8 cellular contexts compared by ENCODE assay signal in genomic region chr3:143002083-143002712, GRCh38. TPM values are rescaled to one million over a fixed set of nuclear protein-coding genes. Genes with fewer than 3 reads are reported as not detected.
DNase-seq lines count a peak whose midpoint lies in the region; ATAC-seq and TF ChIP-seq lines count a peak whose summit lies in the region.

No MANE protein-coding gene starts in this region.

- CTCF ChIA-PET in naive thymus-derived CD4-positive, alpha-beta T cell (lab: Charles Lee), result interaction anchor here (0.7 to 1.1 kb wide), 3 partner anchors 272 to 963 kb away, joined by 3 to 4 read pairs (median 3); no protein-coding TSS in a partner anchor

- H3K27me3 ChIP-seq in effector memory CD4-positive, alpha-beta T cell (replicated peaks; ENCODE audit: control insufficient read depth, insufficient read depth, low read length, poor library complexity, severe bottlenecking), result no peaks in the 10 kb centered on the region
- H3K27me3 ChIP-seq in naive thymus-derived CD4-positive, alpha-beta T cell (ENCODE audit: control insufficient read depth in 2 of 2, insufficient read depth in 2 of 2, low read length in 2 of 2), result no peaks in the 10 kb centered on the region

- POLR2A ChIA-PET in naive thymus-derived CD4-positive, alpha-beta T cell (lab: Charles Lee), result interaction anchor here (0.7 to 2.8 kb wide), 13 partner anchors 8 to 974 kb away, joined by 3 to 36 read pairs (median 6); partner anchors contain the start of genes ATR, CHST2, DIPK2A and PLS1

- ATAC-seq in GM19467 (IDR thresholded peaks at IDR 0.05; ENCODE audit: unreplicated experiment) (peak; percentile 31), HG03521 (IDR thresholded peaks at IDR 0.05; ENCODE audit: unreplicated experiment) (peak; percentile 22), SK-N-SH treated with all-trans-retinoic acid at 6 μM for 48 hours (peak; percentile 29)
- ATAC-seq in naive thymus-derived CD4-positive, alpha-beta T cell, result no peak

- H3K36me3 Mint-ChIP-seq in naive thymus-derived CD4-positive, alpha-beta T cell, result peaks cover 0 to 10% (median 0%) of the 10 kb centered on the region in 5 donors

- peak overlapping the region; percentile 90 for H3K4me3 ChIP-seq in effector memory CD4-positive, alpha-beta T cell (ENCODE audit: insufficient read depth, low read depth, low read length, poor library complexity, severe bottlenecking)
- H3K4me3 ChIP-seq in naive thymus-derived CD4-positive, alpha-beta T cell (ENCODE audit: low read length), result peak overlapping the region; percentile 96

- peaks cover 37 to 69% (median 59%) of the 10 kb centered on the region in 7 donors for H3K4me1 Mint-ChIP-seq in naive thymus-derived CD4-positive, alpha-beta T cell

- H3K27ac ChIP-seq in effector memory CD4-positive, alpha-beta T cell (ENCODE audit: insufficient read depth, low read length, poor library complexity, severe bottlenecking), result peak overlapping the region; percentile 93
- H3K27ac ChIP-seq in naive thymus-derived CD4-positive, alpha-beta T cell (ENCODE audit: low read depth, low read length), result peak overlapping the region; percentile 95

- DNase-seq in EH (ENCODE audit: low read depth), result peak; percentile 20
- DNase-seq in effector memory CD4-positive, alpha-beta T cell, result no peak
- DNase-seq in naive thymus-derived CD4-positive, alpha-beta T cell, result peak in 4 of 9 donors; percentile 7 to 19 (median 8)
- no peak for DNase-seq in NCI-H524 treated with DMSO at 0.1 percent for 48 hours (lab: John Stamatoyannopoulos, UW)
- no peak for DNase-seq in activated gamma-delta T cell (lab: John Stamatoyannopoulos, UW)

- H3K36me3 ChIP-seq in effector memory CD4-positive, alpha-beta T cell (ENCODE audit: control insufficient read depth, insufficient read depth, low read length), result no peaks in the 10 kb centered on the region
- peaks cover 0 to 6% (median 0%) of the 10 kb centered on the region in 3 experiments for H3K36me3 ChIP-seq in naive thymus-derived CD4-positive, alpha-beta T cell (ENCODE audit: control insufficient read depth in 2 of 3, insufficient read depth in 3 of 3, low read length in 3 of 3)

- H3K4me3 Mint-ChIP-seq in naive thymus-derived CD4-positive, alpha-beta T cell, result peak overlapping the region; percentile 91 to 100 (median 98)

- intact Hi-C loops in naive thymus-derived CD4-positive, alpha-beta T cell (cut with micrococcal nuclease), result loop anchor here (1.0 to 5.0 kb wide), 6 partner anchors 9 to 1125 kb away; partner anchors contain the start of genes ATP1B3 (in 1 of the 2) and TFDP2 (in 1 of the 2)

- H3K27ac Mint-ChIP-seq in naive thymus-derived CD4-positive, alpha-beta T cell, result peak overlapping the region; percentile 96 to 100 (median 99)

- peaks cover 8% of the 10 kb centered on the region for H3K4me1 ChIP-seq in effector memory CD4-positive, alpha-beta T cell (ENCODE audit: control insufficient read depth, insufficient read depth, low read length, poor library complexity, severe bottlenecking)
- H3K4me1 ChIP-seq in naive thymus-derived CD4-positive, alpha-beta T cell (ENCODE audit: control insufficient read depth in 2 of 2, insufficient read depth in 2 of 2, low read length in 2 of 2), result peaks cover 13 to 20% of the 10 kb centered on the region in 2 donors

- no peaks in the 10 kb centered on the region for H3K9me3 ChIP-seq in effector memory CD4-positive, alpha-beta T cell (ENCODE audit: control insufficient read depth, low read length)
- no peaks in the 10 kb centered on the region for H3K9me3 ChIP-seq in naive thymus-derived CD4-positive, alpha-beta T cell (ENCODE audit: control insufficient read depth in 2 of 3, low read length in 3 of 3)

- H3K27me3 Mint-ChIP-seq in naive thymus-derived CD4-positive, alpha-beta T cell, result peaks cover 0 to 5% (median 0%) of the 10 kb centered on the region in 5 donors

- H3K9me3 Mint-ChIP-seq in naive thymus-derived CD4-positive, alpha-beta T cell, result no peaks in the 10 kb centered on the region

TF ChIP-seq in SK-N-SH treated with all-trans-retinoic acid at 6 μM for 48 hours, 23 proteins besides CTCF, POLR2A, EP300 and RAD21:
- TF ChIP-seq ISL1 (CRISPR knock-in tag; IDR thresholded peaks at IDR 0.05), result no peak
- TF ChIP-seq ZNF8 (CRISPR knock-in tag; IDR thresholded peaks at IDR 0.05), result no peak
- TF ChIP-seq ZFP30 (CRISPR knock-in tag; IDR thresholded peaks at IDR 0.05), result no peak
- no peak for TF ChIP-seq TCF4 (CRISPR knock-in tag; IDR thresholded peaks at IDR 0.05; ENCODE audit: borderline replicate concordance)
- no peak for TF ChIP-seq TOX (CRISPR knock-in tag; IDR thresholded peaks at IDR 0.05; ENCODE audit: borderline replicate concordance)
- TF ChIP-seq CSDC2 (CRISPR knock-in tag; IDR thresholded peaks at IDR 0.05), result no peak
- no peak for TF ChIP-seq TSHZ2 (CRISPR knock-in tag; IDR thresholded peaks at IDR 0.05)
- TF ChIP-seq ZFP3 (CRISPR knock-in tag; IDR thresholded peaks at IDR 0.05), result no peak
- no peak for TF ChIP-seq CREB5 (CRISPR knock-in tag; IDR thresholded peaks at IDR 0.05; ENCODE audit: low read depth)
- no peak for TF ChIP-seq SNAI2 (CRISPR knock-in tag; IDR thresholded peaks at IDR 0.05)
- no peak for TF ChIP-seq RARB (CRISPR knock-in tag; IDR thresholded peaks at IDR 0.05)
- no peak for TF ChIP-seq ZC3H10 (CRISPR knock-in tag; IDR thresholded peaks at IDR 0.05)
- no peak for TF ChIP-seq PPARA (CRISPR knock-in tag; IDR thresholded peaks at IDR 0.05; ENCODE audit: borderline replicate concordance)

RNA-seq across cellular contexts. Expression of gene U2SURP, which starts 0.8 kb away (rescaled TPM):
- 100 to 1,000 TPM; 132 to 172 (median 158) TPM for total RNA-seq in naive thymus-derived CD4-positive, alpha-beta T cell
- 100 to 1,000 TPM in 1 of 2 donors, 10 to 100 TPM in 1; 99.9 to 142 TPM for polyA plus RNA-seq in naive thymus-derived CD4-positive, alpha-beta T cell

RNA-seq across cellular contexts. Expression of gene PAQR9, which starts 38.7 kb away (rescaled TPM):
- total RNA-seq in naive thymus-derived CD4-positive, alpha-beta T cell, result not detected
- polyA plus RNA-seq in naive thymus-derived CD4-positive, alpha-beta T cell, result not detected
